1 cellular context compared by ENCODE assay signal in the genomic region with DNA sequence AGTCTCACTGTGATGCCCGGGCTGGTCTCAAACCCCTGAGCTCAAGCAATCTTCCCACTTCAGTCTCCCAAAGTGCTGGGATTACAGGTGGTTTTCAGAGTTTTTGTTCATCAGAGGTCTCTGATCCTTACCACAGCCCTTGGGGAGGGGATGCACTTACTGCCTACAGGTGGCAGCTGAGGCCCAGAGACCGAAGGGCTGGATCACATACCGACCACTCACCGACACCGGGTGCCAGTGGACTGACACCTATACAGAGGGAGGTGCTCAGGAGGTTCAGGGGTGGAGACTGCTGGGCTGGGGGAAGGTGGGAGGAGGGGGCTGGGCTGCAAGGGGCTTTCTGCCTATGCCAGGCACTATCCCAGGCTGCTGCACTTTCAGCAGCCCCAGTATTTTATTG.
TF ChIP-seq lines count a peak whose summit lies in the region.

No MANE protein-coding gene starts in this region.

TF ChIP-seq in HCT116, 20 proteins besides CTCF, POLR2A, EP300 and RAD21 (continued from another document):
- TF ChIP-seq, protein P1, sequence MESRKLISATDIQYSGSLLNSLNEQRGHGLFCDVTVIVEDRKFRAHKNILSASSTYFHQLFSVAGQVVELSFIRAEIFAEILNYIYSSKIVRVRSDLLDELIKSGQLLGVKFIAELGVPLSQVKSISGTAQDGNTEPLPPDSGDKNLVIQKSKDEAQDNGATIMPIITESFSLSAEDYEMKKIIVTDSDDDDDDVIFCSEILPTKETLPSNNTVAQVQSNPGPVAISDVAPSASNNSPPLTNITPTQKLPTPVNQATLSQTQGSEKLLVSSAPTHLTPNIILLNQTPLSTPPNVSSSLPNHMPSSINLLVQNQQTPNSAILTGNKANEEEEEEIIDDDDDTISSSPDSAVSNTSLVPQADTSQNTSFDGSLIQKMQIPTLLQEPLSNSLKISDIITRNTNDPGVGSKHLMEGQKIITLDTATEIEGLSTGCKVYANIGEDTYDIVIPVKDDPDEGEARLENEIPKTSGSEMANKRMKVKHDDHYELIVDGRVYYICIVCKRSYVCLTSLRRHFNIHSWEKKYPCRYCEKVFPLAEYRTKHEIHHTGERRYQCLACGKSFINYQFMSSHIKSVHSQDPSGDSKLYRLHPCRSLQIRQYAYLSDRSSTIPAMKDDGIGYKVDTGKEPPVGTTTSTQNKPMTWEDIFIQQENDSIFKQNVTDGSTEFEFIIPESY (IDR thresholded peaks at IDR 0.05; ENCODE audit: extremely low read depth, insufficient replicate concordance, low read length), result no peak
- TF ChIP-seq, protein P2, sequence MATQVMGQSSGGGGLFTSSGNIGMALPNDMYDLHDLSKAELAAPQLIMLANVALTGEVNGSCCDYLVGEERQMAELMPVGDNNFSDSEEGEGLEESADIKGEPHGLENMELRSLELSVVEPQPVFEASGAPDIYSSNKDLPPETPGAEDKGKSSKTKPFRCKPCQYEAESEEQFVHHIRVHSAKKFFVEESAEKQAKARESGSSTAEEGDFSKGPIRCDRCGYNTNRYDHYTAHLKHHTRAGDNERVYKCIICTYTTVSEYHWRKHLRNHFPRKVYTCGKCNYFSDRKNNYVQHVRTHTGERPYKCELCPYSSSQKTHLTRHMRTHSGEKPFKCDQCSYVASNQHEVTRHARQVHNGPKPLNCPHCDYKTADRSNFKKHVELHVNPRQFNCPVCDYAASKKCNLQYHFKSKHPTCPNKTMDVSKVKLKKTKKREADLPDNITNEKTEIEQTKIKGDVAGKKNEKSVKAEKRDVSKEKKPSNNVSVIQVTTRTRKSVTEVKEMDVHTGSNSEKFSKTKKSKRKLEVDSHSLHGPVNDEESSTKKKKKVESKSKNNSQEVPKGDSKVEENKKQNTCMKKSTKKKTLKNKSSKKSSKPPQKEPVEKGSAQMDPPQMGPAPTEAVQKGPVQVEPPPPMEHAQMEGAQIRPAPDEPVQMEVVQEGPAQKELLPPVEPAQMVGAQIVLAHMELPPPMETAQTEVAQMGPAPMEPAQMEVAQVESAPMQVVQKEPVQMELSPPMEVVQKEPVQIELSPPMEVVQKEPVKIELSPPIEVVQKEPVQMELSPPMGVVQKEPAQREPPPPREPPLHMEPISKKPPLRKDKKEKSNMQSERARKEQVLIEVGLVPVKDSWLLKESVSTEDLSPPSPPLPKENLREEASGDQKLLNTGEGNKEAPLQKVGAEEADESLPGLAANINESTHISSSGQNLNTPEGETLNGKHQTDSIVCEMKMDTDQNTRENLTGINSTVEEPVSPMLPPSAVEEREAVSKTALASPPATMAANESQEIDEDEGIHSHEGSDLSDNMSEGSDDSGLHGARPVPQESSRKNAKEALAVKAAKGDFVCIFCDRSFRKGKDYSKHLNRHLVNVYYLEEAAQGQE (IDR thresholded peaks at IDR 0.05; ENCODE audit: low read depth), result no peak
- TF ChIP-seq YY1 (IDR thresholded peaks at IDR 0.05; ENCODE audit: extremely low read depth, insufficient replicate concordance, low read depth, low read length) (no peak), SP1 (IDR thresholded peaks at IDR 0.05; ENCODE audit: low read depth) (no peak), CBX3 (IDR thresholded peaks at IDR 0.05; ENCODE audit: low read depth) (no peak)
